10 cellular contexts compared by ENCODE assay signal in the genomic region with DNA sequence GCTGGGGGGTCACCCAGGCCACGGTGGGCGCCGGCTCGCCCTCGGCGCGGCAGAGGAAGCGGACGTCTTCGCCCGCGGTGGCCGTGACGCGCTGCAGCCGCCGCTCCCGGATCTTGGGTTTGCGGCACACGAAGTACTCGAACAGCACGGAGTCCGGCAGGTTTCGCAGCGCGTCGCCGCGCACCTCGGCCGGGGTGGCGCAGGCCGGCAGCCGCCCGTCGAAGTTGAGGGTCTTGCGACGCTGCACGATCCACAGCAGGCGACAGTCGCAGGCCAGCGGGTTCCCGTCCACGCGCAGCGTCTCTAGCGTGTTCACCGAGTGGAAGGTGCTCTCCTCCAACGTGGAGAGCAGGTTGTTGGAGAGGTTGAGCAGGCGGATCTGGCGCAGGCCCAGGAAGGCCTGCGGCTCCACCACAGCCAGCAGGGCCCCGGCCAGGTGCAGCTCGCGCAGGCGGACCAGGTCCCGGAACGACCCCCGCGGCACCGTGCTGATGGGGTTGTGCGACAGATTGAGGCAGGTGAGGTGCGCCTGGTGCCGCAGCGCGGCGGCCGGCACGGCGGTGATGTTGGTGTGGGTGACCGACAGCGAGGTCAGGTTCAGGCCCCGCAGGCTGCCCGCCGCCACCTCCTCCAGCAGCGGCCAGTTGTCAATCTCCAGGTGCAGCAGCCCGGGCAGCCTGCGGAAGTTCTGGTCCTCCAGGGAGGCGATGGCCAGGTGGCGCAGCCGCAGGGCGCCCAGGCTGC. TPM values are rescaled to one million over a fixed set of nuclear protein-coding genes. Genes with fewer than 3 reads are reported as not detected.
DNase-seq lines count a peak whose midpoint lies in the region; ATAC-seq and TF ChIP-seq lines count a peak whose summit lies in the region.
"Had no signal": no experiment of that assay in that cellular context is flagged by ENCODE, and none has a peak within 500 bp of the region (broad histone marks: within the 10 kb centered on the region; RNA-seq: fewer than 3 reads in every experiment).

No MANE protein-coding gene starts in this region.

- no peak overlapping the region for H4K8ac ChIP-seq in mesendoderm (ENCODE audit: low read depth, low read length)

- H3K27ac ChIP-seq in BLaER1 (peak overlapping the region; percentile 98), mesendoderm (ENCODE audit: low read depth, low read length) (no peak overlapping the region)

- H3K23ac ChIP-seq in mesendoderm (ENCODE audit: low read length) = peak overlapping the region; percentile 80

- H4K5ac ChIP-seq in mesendoderm (ENCODE audit: low read length) = no peak overlapping the region

- no peaks in the 10 kb centered on the region; the same call in 1 of the 2 replicates for H3K27me3 ChIP-seq in BLaER1
- peaks cover 29% of the 10 kb centered on the region for H3K27me3 ChIP-seq in mesendoderm (ENCODE audit: insufficient read depth, low read length, poor library complexity)

- TF ChIP-seq CTCF in GM20000 (IDR thresholded peaks at IDR 0.05; ENCODE audit: extremely low read depth, missing control alignments) = no peak

- H3K36me3 ChIP-seq in BLaER1 = peaks cover 18% of the 10 kb centered on the region
- no peaks in the 10 kb centered on the region for H3K36me3 ChIP-seq in mesendoderm (ENCODE audit: control insufficient read depth, insufficient read depth, low read length)

- no peak overlapping the region for H2BK5ac ChIP-seq in mesendoderm (ENCODE audit: low read length)

- no peaks in the 10 kb centered on the region for H3K9me3 Mint-ChIP-seq in activated T-helper 2 cell treated with anti-CD3 and anti-CD28 coated beads, Interferon-gamma antibody, Interleukin-2, Interleukin-4, amounts not matched to agents 10 μg/mL and 5 μg/mL and 100 μg/mL, durations not matched to agents 14 hours and 24 hours and 36 hours

- peaks cover 51% of the 10 kb centered on the region for H4K20me1 ChIP-seq in BLaER1

- H3K9me3 ChIP-seq in BLaER1 = no peaks in the 10 kb centered on the region

- H2BK120ac ChIP-seq in mesendoderm (ENCODE audit: low read depth, low read length) = no peak overlapping the region

- H3K18ac ChIP-seq in mesendoderm (ENCODE audit: low read length) = no peak overlapping the region

- no CpG with 5 or more reads among the region's 82 CpGs for WGBS in mesendoderm (ENCODE audit: extremely low coverage, insufficient coverage, low lambda C conversion rate)

- H3K4me2 ChIP-seq in BLaER1 = peak overlapping the region; percentile 99
- H3K4me2 ChIP-seq in mesendoderm (ENCODE audit: low read length) = no peak overlapping the region

- H3K56ac ChIP-seq in mesendoderm (ENCODE audit: low read length) = peak overlapping the region; percentile 42

- peak; percentile 70 for DNase-seq in GM20000 (ENCODE audit: low spot score)
- peak; percentile 29 for DNase-seq in activated T-helper 2 cell treated with anti-CD3 and anti-CD28 coated beads, Interferon-gamma antibody, Interleukin-2, Interleukin-4, amounts not matched to agents 10 μg/mL and 5 μg/mL and 100 μg/mL, durations not matched to agents 14 hours and 24 hours and 36 hours (ENCODE audit: low spot score)
- DNase-seq in mesendoderm = no peak
- DNase-seq in SKM-1 treated with dmso at 0.1 percent for 144 hours (lab: John Stamatoyannopoulos, UW; ENCODE audit: unreplicated experiment) = no peak
- no peak for DNase-seq in NOMO-1 treated with dmso at 0.1 percent for 144 hours (lab: John Stamatoyannopoulos, UW; ENCODE audit: unreplicated experiment)
- DNase-seq in kidney tubule cell (ENCODE audit: low spot score) = no peak

- H3K79me2 ChIP-seq in mesendoderm (ENCODE audit: control insufficient read depth, insufficient read depth, low read length) = no peaks in the 10 kb centered on the region

- no peak overlapping the region for H3K4ac ChIP-seq in mesendoderm (ENCODE audit: low read depth, low read length)

- H3K4me3 ChIP-seq in BLaER1 = peak overlapping the region; percentile 84
- H3K4me3 ChIP-seq in mesendoderm (ENCODE audit: low read length) = no peak overlapping the region

- no peak overlapping the region for H3K27ac Mint-ChIP-seq in activated T-helper 2 cell treated with anti-CD3 and anti-CD28 coated beads, Interferon-gamma antibody, Interleukin-2, Interleukin-4, amounts not matched to agents 10 μg/mL and 5 μg/mL and 100 μg/mL, durations not matched to agents 14 hours and 24 hours and 36 hours

- intact Hi-C loops in activated T-helper 2 cell treated with anti-CD3 and anti-CD28 coated beads, Interferon-gamma antibody, Interleukin-2, Interleukin-4, amounts not matched to agents 10 μg/mL and 5 μg/mL and 100 μg/mL, durations not matched to agents 14 hours and 24 hours and 36 hours (cut with micrococcal nuclease) = no loop called here

- H3K79me1 ChIP-seq in mesendoderm (ENCODE audit: low read length) = no peaks in the 10 kb centered on the region

- no peak overlapping the region for H2BK15ac ChIP-seq in mesendoderm (replicated peaks; ENCODE audit: low read depth)

- no peak for ATAC-seq in GM19395 (IDR thresholded peaks at IDR 0.05; ENCODE audit: unreplicated experiment)

- peaks cover 17% of the 10 kb centered on the region for H3K4me1 Mint-ChIP-seq in activated T-helper 2 cell treated with anti-CD3 and anti-CD28 coated beads, Interferon-gamma antibody, Interleukin-2, Interleukin-4, amounts not matched to agents 10 μg/mL and 5 μg/mL and 100 μg/mL, durations not matched to agents 14 hours and 24 hours and 36 hours (ENCODE audit: low read depth)

- H3K4me3 Mint-ChIP-seq in activated T-helper 2 cell treated with anti-CD3 and anti-CD28 coated beads, Interferon-gamma antibody, Interleukin-2, Interleukin-4, amounts not matched to agents 10 μg/mL and 5 μg/mL and 100 μg/mL, durations not matched to agents 14 hours and 24 hours and 36 hours (ENCODE audit: low read depth) = peak overlapping the region; percentile 65

- peaks cover 19% of the 10 kb centered on the region for H3K36me3 Mint-ChIP-seq in activated T-helper 2 cell treated with anti-CD3 and anti-CD28 coated beads, Interferon-gamma antibody, Interleukin-2, Interleukin-4, amounts not matched to agents 10 μg/mL and 5 μg/mL and 100 μg/mL, durations not matched to agents 14 hours and 24 hours and 36 hours (ENCODE audit: low read depth)

- H3K4me1 ChIP-seq in BLaER1 (peaks cover 95% of the 10 kb centered on the region), mesendoderm (ENCODE audit: control insufficient read depth, low read depth, low read length) (no peaks in the 10 kb centered on the region)

- H3K9ac ChIP-seq in BLaER1 = peak overlapping the region; percentile 95
- no peak overlapping the region for H3K9ac ChIP-seq in mesendoderm (ENCODE audit: low read length)

- peaks cover 2% of the 10 kb centered on the region for H3K27me3 Mint-ChIP-seq in activated T-helper 2 cell treated with anti-CD3 and anti-CD28 coated beads, Interferon-gamma antibody, Interleukin-2, Interleukin-4, amounts not matched to agents 10 μg/mL and 5 μg/mL and 100 μg/mL, durations not matched to agents 14 hours and 24 hours and 36 hours (ENCODE audit: low read depth)

- no peak overlapping the region for H2AK5ac ChIP-seq in mesendoderm (ENCODE audit: low read length)

RNA-seq across cellular contexts. Expression of gene PEAK3, which starts 8.6 kb away (rescaled TPM):
- 0.11 and 0.18 TPM in 2 replicates for total RNA-seq in activated T-helper 2 cell treated with anti-CD3 and anti-CD28 coated beads, Interferon-gamma antibody, Interleukin-2, Interleukin-4, amounts not matched to agents 10 μg/mL and 5 μg/mL and 100 μg/mL, durations not matched to agents 14 hours and 24 hours and 36 hours
- 0.01 TPM for polyA plus RNA-seq in mesendoderm (2013, experiment 1 of 2)
- polyA plus RNA-seq in mesendoderm (2013, experiment 2 of 2) = 0.01 TPM

RNA-seq across cellular contexts. Expression of gene LINGO3, which starts 17.3 kb away (rescaled TPM):
- 0.23 TPM in 1 of 2 replicates, not detected in the other for total RNA-seq in activated T-helper 2 cell treated with anti-CD3 and anti-CD28 coated beads, Interferon-gamma antibody, Interleukin-2, Interleukin-4, amounts not matched to agents 10 μg/mL and 5 μg/mL and 100 μg/mL, durations not matched to agents 14 hours and 24 hours and 36 hours
- polyA plus RNA-seq in mesendoderm (2013, experiment 1 of 2) = not detected
- polyA plus RNA-seq in mesendoderm (2013, experiment 2 of 2) = 0.03 TPM
- total RNA-seq: fibroblast of villous mesenchyme had no signal

RNA-seq across cellular contexts. Expression of gene JSRP1, which starts 34.4 kb away (rescaled TPM):
- 0.21 and 0.67 TPM in 2 replicates for total RNA-seq in activated T-helper 2 cell treated with anti-CD3 and anti-CD28 coated beads, Interferon-gamma antibody, Interleukin-2, Interleukin-4, amounts not matched to agents 10 μg/mL and 5 μg/mL and 100 μg/mL, durations not matched to agents 14 hours and 24 hours and 36 hours
- polyA plus RNA-seq in mesendoderm (2013, experiment 1 of 2) = 0.44 TPM
- 0.57 TPM for polyA plus RNA-seq in mesendoderm (2013, experiment 2 of 2)
- total RNA-seq: T-helper 1 cell treated with Interleukin-12 subunit alpha and Interleukin-12 subunit beta and Interleukin-4 antibody, amounts not matched to agents 30 ng/mL and 1 ng/mL, for 36 hours had no signal

RNA-seq across cellular contexts. Expression of gene LSM7, which starts 37.8 kb away (rescaled TPM):
- 142 and 171 TPM in 2 replicates for total RNA-seq in activated T-helper 2 cell treated with anti-CD3 and anti-CD28 coated beads, Interferon-gamma antibody, Interleukin-2, Interleukin-4, amounts not matched to agents 10 μg/mL and 5 μg/mL and 100 μg/mL, durations not matched to agents 14 hours and 24 hours and 36 hours
- polyA plus RNA-seq in mesendoderm (2013, experiment 1 of 2) = 355 TPM
- polyA plus RNA-seq in mesendoderm (2013, experiment 2 of 2) = 354 TPM

RNA-seq across cellular contexts. Expression of gene SPPL2B, which starts 37.9 kb away (rescaled TPM):
- 60.8 and 69.5 TPM in 2 replicates for total RNA-seq in activated T-helper 2 cell treated with anti-CD3 and anti-CD28 coated beads, Interferon-gamma antibody, Interleukin-2, Interleukin-4, amounts not matched to agents 10 μg/mL and 5 μg/mL and 100 μg/mL, durations not matched to agents 14 hours and 24 hours and 36 hours
- 19.8 TPM for polyA plus RNA-seq in mesendoderm (2013, experiment 1 of 2)
- polyA plus RNA-seq in mesendoderm (2013, experiment 2 of 2) = 19.1 TPM

Comparison
In these comparisons a context has a peak if more than half of its experiments do, and no peak if none do; other contexts are left out.
1. DNase-seq: peak in GM20000 (single experiment) and activated T-helper 2 cell treated with anti-CD3 and anti-CD28 coated beads, Interferon-gamma antibody, Interleukin-2, Interleukin-4, amounts not matched to agents 10 μg/mL and 5 μg/mL and 100 μg/mL, durations not matched to agents 14 hours and 24 hours and 36 hours (single experiment); none in mesendoderm (single experiment), SKM-1 treated with dmso at 0.1 percent for 144 hours (single experiment), NOMO-1 treated with dmso at 0.1 percent for 144 hours (single experiment) and kidney tubule cell (single experiment).